ENCODE assay signal across 2 cellular contexts in the genomic region with DNA sequence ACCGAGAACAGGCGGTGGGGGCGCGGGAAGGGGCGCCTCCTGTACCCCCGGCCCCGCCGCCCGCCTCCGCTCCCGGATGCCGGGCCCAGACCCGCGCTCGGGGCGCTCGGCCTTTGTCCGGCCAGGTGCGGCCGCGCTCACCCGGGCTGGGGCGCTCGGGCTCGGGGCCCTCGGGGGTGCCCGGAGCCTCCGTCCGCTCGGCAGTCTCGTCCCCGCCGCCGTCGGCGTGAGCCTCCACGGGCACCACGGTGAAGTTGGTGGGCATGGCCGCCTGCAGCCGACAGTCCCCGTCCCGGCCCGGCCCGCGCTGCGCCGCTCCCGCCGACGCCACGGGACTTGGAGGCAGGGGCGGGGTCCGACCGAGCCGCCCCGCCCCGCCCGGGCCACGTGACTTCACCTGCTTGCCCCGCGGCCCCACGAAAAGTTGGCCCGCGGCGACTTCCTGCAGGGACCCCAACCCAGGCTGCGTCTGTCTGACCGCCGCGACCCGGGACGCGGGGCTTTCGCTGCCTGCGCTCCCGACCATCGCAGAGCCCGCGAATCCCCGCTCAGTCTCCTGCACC.
TF ChIP-seq lines count a peak whose summit lies in the region.

A gene (minus strand): TSS at position 337 of the 563 bp plus-strand sequence. CDS start 72 bp downstream, at position 265.

TF ChIP-seq in WTC11, 78 proteins besides CTCF, POLR2A, EP300 and RAD21 (continued from another document and continues in another):
- TF ChIP-seq, protein P1, sequence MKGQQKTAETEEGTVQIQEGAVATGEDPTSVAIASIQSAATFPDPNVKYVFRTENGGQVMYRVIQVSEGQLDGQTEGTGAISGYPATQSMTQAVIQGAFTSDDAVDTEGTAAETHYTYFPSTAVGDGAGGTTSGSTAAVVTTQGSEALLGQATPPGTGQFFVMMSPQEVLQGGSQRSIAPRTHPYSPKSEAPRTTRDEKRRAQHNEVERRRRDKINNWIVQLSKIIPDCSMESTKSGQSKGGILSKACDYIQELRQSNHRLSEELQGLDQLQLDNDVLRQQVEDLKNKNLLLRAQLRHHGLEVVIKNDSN (CRISPR knock-in tag; IDR thresholded peaks at IDR 0.05): peak; percentile 90
- TF ChIP-seq ETV6 (CRISPR knock-in tag; IDR thresholded peaks at IDR 0.05): 0 out of 2 replicates have a peak, but pooled peaks have one; percentile 59
- peak; percentile 43; the same call in 1 of the 2 replicates for TF ChIP-seq ESRRA (CRISPR knock-in tag; IDR thresholded peaks at IDR 0.05; ENCODE audit: borderline replicate concordance)
- TF ChIP-seq, protein P2, sequence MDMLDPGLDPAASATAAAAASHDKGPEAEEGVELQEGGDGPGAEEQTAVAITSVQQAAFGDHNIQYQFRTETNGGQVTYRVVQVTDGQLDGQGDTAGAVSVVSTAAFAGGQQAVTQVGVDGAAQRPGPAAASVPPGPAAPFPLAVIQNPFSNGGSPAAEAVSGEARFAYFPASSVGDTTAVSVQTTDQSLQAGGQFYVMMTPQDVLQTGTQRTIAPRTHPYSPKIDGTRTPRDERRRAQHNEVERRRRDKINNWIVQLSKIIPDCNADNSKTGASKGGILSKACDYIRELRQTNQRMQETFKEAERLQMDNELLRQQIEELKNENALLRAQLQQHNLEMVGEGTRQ (CRISPR knock-in tag; IDR thresholded peaks at IDR 0.05): peak; percentile 96
- 0 out of 2 replicates have a peak, but pooled peaks have one; percentile 19 for TF ChIP-seq NFE2L1 (CRISPR knock-in tag; IDR thresholded peaks at IDR 0.05)
- TF ChIP-seq, protein P3, sequence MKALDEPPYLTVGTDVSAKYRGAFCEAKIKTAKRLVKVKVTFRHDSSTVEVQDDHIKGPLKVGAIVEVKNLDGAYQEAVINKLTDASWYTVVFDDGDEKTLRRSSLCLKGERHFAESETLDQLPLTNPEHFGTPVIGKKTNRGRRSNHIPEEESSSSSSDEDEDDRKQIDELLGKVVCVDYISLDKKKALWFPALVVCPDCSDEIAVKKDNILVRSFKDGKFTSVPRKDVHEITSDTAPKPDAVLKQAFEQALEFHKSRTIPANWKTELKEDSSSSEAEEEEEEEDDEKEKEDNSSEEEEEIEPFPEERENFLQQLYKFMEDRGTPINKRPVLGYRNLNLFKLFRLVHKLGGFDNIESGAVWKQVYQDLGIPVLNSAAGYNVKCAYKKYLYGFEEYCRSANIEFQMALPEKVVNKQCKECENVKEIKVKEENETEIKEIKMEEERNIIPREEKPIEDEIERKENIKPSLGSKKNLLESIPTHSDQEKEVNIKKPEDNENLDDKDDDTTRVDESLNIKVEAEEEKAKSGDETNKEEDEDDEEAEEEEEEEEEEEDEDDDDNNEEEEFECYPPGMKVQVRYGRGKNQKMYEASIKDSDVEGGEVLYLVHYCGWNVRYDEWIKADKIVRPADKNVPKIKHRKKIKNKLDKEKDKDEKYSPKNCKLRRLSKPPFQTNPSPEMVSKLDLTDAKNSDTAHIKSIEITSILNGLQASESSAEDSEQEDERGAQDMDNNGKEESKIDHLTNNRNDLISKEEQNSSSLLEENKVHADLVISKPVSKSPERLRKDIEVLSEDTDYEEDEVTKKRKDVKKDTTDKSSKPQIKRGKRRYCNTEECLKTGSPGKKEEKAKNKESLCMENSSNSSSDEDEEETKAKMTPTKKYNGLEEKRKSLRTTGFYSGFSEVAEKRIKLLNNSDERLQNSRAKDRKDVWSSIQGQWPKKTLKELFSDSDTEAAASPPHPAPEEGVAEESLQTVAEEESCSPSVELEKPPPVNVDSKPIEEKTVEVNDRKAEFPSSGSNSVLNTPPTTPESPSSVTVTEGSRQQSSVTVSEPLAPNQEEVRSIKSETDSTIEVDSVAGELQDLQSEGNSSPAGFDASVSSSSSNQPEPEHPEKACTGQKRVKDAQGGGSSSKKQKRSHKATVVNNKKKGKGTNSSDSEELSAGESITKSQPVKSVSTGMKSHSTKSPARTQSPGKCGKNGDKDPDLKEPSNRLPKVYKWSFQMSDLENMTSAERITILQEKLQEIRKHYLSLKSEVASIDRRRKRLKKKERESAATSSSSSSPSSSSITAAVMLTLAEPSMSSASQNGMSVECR (CRISPR knock-in tag; IDR thresholded peaks at IDR 0.05; ENCODE audit: borderline replicate concordance): no peak
- TF ChIP-seq, protein P4, sequence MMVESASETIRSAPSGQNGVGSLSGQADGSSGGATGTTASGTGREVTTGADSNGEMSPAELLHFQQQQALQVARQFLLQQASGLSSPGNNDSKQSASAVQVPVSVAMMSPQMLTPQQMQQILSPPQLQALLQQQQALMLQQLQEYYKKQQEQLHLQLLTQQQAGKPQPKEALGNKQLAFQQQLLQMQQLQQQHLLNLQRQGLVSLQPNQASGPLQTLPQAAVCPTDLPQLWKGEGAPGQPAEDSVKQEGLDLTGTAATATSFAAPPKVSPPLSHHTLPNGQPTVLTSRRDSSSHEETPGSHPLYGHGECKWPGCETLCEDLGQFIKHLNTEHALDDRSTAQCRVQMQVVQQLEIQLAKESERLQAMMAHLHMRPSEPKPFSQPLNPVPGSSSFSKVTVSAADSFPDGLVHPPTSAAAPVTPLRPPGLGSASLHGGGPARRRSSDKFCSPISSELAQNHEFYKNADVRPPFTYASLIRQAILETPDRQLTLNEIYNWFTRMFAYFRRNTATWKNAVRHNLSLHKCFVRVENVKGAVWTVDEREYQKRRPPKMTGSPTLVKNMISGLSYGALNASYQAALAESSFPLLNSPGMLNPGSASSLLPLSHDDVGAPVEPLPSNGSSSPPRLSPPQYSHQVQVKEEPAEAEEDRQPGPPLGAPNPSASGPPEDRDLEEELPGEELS (CRISPR knock-in tag; IDR thresholded peaks at IDR 0.05): peak; percentile 33; the same call in 1 of the 2 replicates
- TF ChIP-seq TCF7 (CRISPR knock-in tag; IDR thresholded peaks at IDR 0.05; ENCODE audit: low read depth): no peak
- TF ChIP-seq FOXP1 (CRISPR knock-in tag; IDR thresholded peaks at IDR 0.05; ENCODE audit: borderline replicate concordance): 0 out of 2 replicates have a peak, but pooled peaks have one; percentile 41
- TF ChIP-seq, protein P5, sequence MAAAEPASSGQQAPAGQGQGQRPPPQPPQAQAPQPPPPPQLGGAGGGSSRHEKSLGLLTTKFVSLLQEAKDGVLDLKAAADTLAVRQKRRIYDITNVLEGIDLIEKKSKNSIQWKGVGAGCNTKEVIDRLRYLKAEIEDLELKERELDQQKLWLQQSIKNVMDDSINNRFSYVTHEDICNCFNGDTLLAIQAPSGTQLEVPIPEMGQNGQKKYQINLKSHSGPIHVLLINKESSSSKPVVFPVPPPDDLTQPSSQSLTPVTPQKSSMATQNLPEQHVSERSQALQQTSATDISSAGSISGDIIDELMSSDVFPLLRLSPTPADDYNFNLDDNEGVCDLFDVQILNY (CRISPR knock-in tag; IDR thresholded peaks at IDR 0.05): peak; percentile 52; the same call in 1 of the 2 replicates
- TF ChIP-seq JAZF1 (CRISPR knock-in tag; IDR thresholded peaks at IDR 0.05): no peak
- TF ChIP-seq, protein P6, sequence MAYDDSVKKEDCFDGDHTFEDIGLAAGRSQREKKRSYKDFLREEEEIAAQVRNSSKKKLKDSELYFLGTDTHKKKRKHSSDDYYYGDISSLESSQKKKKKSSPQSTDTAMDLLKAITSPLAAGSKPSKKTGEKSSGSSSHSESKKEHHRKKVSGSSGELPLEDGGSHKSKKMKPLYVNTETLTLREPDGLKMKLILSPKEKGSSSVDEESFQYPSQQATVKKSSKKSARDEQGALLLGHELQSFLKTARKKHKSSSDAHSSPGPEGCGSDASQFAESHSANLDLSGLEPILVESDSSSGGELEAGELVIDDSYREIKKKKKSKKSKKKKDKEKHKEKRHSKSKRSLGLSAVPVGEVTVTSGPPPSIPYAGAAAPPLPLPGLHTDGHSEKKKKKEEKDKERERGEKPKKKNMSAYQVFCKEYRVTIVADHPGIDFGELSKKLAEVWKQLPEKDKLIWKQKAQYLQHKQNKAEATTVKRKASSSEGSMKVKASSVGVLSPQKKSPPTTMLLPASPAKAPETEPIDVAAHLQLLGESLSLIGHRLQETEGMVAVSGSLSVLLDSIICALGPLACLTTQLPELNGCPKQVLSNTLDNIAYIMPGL (CRISPR knock-in tag; IDR thresholded peaks at IDR 0.05): peak; percentile 37; the same call in 1 of the 2 replicates

TF ChIP-seq in HepG2, 621 proteins besides CTCF, POLR2A, EP300 and RAD21 (continued from another document and continues in another):
- TF ChIP-seq, protein P6 (CRISPR knock-in tag; IDR thresholded peaks at IDR 0.05; ENCODE audit: borderline replicate concordance in 1 of 2, low read depth in 1 of 2): no peak
- TF ChIP-seq, protein P7, sequence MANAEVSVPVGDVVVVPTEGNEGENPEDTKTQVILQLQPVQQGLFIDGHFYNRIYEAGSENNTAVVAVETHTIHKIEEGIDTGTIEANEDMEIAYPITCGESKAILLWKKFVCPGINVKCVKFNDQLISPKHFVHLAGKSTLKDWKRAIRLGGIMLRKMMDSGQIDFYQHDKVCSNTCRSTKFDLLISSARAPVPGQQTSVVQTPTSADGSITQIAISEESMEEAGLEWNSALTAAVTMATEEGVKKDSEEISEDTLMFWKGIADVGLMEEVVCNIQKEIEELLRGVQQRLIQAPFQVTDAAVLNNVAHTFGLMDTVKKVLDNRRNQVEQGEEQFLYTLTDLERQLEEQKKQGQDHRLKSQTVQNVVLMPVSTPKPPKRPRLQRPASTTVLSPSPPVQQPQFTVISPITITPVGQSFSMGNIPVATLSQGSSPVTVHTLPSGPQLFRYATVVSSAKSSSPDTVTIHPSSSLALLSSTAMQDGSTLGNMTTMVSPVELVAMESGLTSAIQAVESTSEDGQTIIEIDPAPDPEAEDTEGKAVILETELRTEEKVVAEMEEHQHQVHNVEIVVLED (CRISPR knock-in tag; IDR thresholded peaks at IDR 0.05; ENCODE audit: borderline replicate concordance): no peak
- TF ChIP-seq ZNF749 (CRISPR knock-in tag; IDR thresholded peaks at IDR 0.05; ENCODE audit: borderline replicate concordance) (0 out of 2 replicates have a peak, but pooled peaks have one; percentile 62), HES4 (CRISPR knock-in tag; IDR thresholded peaks at IDR 0.05; ENCODE audit: borderline replicate concordance) (peak; percentile 31; the same call in 1 of the 2 replicates), ZNF430 (CRISPR knock-in tag; IDR thresholded peaks at IDR 0.05) (no peak), XRCC5 (optimal IDR thresholded peaks at IDR 0.05; ENCODE audit: low read length) (peak; percentile 19), MTF1 (CRISPR knock-in tag; IDR thresholded peaks at IDR 0.05) (no peak), ZNF773 (CRISPR knock-in tag; IDR thresholded peaks at IDR 0.05; ENCODE audit: borderline replicate concordance) (peak; percentile 73; the same call in 1 of the 2 replicates), GABPB1 (CRISPR knock-in tag; IDR thresholded peaks at IDR 0.05) (peak; percentile 28; the same call in 1 of the 2 replicates), SMC3 (IDR thresholded peaks at IDR 0.05; ENCODE audit: low read length) (no peak), SALL1 (CRISPR knock-in tag; IDR thresholded peaks at IDR 0.05) (peak; percentile 47), ZC3H4 (CRISPR knock-in tag; IDR thresholded peaks at IDR 0.05; ENCODE audit: borderline replicate concordance) (no peak), MEIS1 (CRISPR knock-in tag; IDR thresholded peaks at IDR 0.05; ENCODE audit: borderline replicate concordance) (no peak), DR1 (CRISPR knock-in tag; IDR thresholded peaks at IDR 0.05) (no peak; the same call in 1 of the 2 replicates), ZBTB3 (CRISPR knock-in tag; IDR thresholded peaks at IDR 0.05; ENCODE audit: borderline replicate concordance, low read depth) (no peak), MYC (CRISPR knock-in tag; IDR thresholded peaks at IDR 0.05; ENCODE audit: borderline replicate concordance) (peak; percentile 45; the same call in 1 of the 2 replicates), HNRNPK (IDR thresholded peaks at IDR 0.05; ENCODE audit: low read depth, low read length, poor library complexity, severe bottlenecking) (peak; percentile 68), ZNF766 (CRISPR knock-in tag; IDR thresholded peaks at IDR 0.05; ENCODE audit: borderline replicate concordance) (no peak), POLR2G (IDR thresholded peaks at IDR 0.05; ENCODE audit: low read depth, low read length) (peak; percentile 79)
- TF ChIP-seq, protein P8, sequence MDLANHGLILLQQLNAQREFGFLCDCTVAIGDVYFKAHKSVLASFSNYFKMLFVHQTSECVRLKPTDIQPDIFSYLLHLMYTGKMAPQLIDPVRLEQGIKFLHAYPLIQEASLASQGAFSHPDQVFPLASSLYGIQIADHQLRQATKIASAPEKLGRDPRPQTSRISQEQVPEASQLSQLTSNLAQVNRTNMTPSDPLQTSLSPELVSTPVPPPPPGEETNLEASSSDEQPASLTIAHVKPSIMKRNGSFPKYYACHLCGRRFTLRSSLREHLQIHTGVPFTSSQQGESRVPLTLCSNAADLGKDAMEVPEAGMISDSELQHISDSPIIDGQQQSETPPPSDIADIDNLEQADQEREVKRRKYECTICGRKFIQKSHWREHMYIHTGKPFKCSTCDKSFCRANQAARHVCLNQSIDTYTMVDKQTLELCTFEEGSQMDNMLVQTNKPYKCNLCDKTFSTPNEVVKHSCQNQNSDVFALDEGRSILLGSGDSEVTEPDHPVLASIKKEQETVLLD (CRISPR knock-in tag; IDR thresholded peaks at IDR 0.05; ENCODE audit: low read depth): peak; percentile 76
- TF ChIP-seq, protein P9, sequence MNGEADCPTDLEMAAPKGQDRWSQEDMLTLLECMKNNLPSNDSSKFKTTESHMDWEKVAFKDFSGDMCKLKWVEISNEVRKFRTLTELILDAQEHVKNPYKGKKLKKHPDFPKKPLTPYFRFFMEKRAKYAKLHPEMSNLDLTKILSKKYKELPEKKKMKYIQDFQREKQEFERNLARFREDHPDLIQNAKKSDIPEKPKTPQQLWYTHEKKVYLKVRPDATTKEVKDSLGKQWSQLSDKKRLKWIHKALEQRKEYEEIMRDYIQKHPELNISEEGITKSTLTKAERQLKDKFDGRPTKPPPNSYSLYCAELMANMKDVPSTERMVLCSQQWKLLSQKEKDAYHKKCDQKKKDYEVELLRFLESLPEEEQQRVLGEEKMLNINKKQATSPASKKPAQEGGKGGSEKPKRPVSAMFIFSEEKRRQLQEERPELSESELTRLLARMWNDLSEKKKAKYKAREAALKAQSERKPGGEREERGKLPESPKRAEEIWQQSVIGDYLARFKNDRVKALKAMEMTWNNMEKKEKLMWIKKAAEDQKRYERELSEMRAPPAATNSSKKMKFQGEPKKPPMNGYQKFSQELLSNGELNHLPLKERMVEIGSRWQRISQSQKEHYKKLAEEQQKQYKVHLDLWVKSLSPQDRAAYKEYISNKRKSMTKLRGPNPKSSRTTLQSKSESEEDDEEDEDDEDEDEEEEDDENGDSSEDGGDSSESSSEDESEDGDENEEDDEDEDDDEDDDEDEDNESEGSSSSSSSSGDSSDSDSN (CRISPR knock-in tag; IDR thresholded peaks at IDR 0.05): peak; percentile 33; the same call in 1 of the 2 replicates
